Comparison of ENCODE assay signal across 8 cellular contexts in genomic region chr1:84301759-84302380, GRCh38. TPM values are rescaled to one million over a fixed set of nuclear protein-coding genes. Genes with fewer than 3 reads are reported as not detected.
A peak's percentile ranks its signal among the peaks of the same experiment; 100 is the strongest.
DNase-seq lines count a peak whose midpoint lies in the region; ATAC-seq, FAIRE-seq and TF ChIP-seq lines count a peak whose summit lies in the region.

No MANE protein-coding gene starts in this region.

- peak overlapping the region in 9 of 10 donors; percentile 9 to 93 (median 88) for H3K27ac Mint-ChIP-seq in naive thymus-derived CD8-positive, alpha-beta T cell

- DNase-seq in ACHN: peak; percentile 19
- no peak for DNase-seq in IMR-90
- DNase-seq in GM12878 (ENCODE audit: low read depth, low spot score): no peak
- peak in 2 of 10 donors; percentile 7 to 15 for DNase-seq in naive thymus-derived CD8-positive, alpha-beta T cell
- no peak for DNase-seq in HuH-7.5 (ENCODE audit: low spot score)
- DNase-seq in germinal center (ENCODE audit: low spot score): no peak

- H3K27me3 Mint-ChIP-seq in naive thymus-derived CD8-positive, alpha-beta T cell: no peaks in the 10 kb centered on the region

- no peak overlapping the region for H4K91ac ChIP-seq in IMR-90 (ENCODE audit: insufficient read depth, low read depth, low read length)

- BruUV-seq in IMR-90 (replicated peaks; lab: Mats Ljungman, UMichigan) (no TSS peak), GM12878 (replicated peaks; lab: Mats Ljungman, UMichigan) (no TSS peak)

- WGBS in IMR-90 (ENCODE audit: extremely low coverage in 2 of 2, insufficient read length in 1 of 2), 2 experiments: no CpG with 5 or more reads among the region's 6 CpGs
- WGBS in GM12878 (ENCODE audit: insufficient coverage, insufficient replicate concordance, low lambda C conversion rate, missing lambda C conversion rate): 17% methylated on average over 5 of the region's 6 CpGs

- H2AK9ac ChIP-seq in IMR-90 (replicated peaks; ENCODE audit: low read depth, low read length, poor library complexity): no peak overlapping the region

- FAIRE-seq in GM12878 (lab: Jason Lieb, UNC): no peak

- peak overlapping the region; percentile 51 to 92 (median 86) for H3K4me3 Mint-ChIP-seq in naive thymus-derived CD8-positive, alpha-beta T cell

- H2BK15ac ChIP-seq in IMR-90 (ENCODE audit: low read depth, low read length): no peak overlapping the region

- H4K20me1 ChIP-seq in IMR-90 (ENCODE audit: insufficient read depth, low read length): no peaks in the 10 kb centered on the region
- H4K20me1 ChIP-seq in GM12878 (ENCODE audit: control insufficient read depth, insufficient read depth): no peaks in the 10 kb centered on the region

- H3K36me3 Mint-ChIP-seq in naive thymus-derived CD8-positive, alpha-beta T cell: peaks cover 0 to 1% (median 1%) of the 10 kb centered on the region in 3 donors

- no peaks in the 10 kb centered on the region for H3K79me2 ChIP-seq in GM12878 (ENCODE audit: control insufficient read depth, insufficient read depth, low read length)

- SMC1A ChIA-PET in GM12878 (lab: Charles Lee; ENCODE audit: uncharacterized antibody, unreplicated experiment): interaction anchor here (0.7 kb wide), 1 partner anchor 41 kb away, joined by 5 read pairs; no protein-coding TSS in a partner anchor

- peak overlapping the region; percentile 60; the same call in 1 of the 2 replicates for H3K4me2 ChIP-seq in IMR-90 (ENCODE audit: low read depth, low read length)
- H3K4me2 ChIP-seq in GM12878 (ENCODE audit: control insufficient read depth, insufficient read depth): peak overlapping the region; percentile 82

- no peak overlapping the region for H3K18ac ChIP-seq in IMR-90 (ENCODE audit: low read depth, low read length)

- peaks cover 0 to 14% of the 10 kb centered on the region in 2 experiments; a peak in 2 of 4 replicates for H3K79me1 ChIP-seq in IMR-90 (ENCODE audit: low read depth in 1 of 2, low read length in 2 of 2)

- H3K27ac ChIP-seq in IMR-90 (ENCODE audit: insufficient read depth, low read length) (no peak overlapping the region), GM12878 (ENCODE audit: control insufficient read depth, insufficient read depth) (peak overlapping the region; percentile 45; the same call in 1 of the 2 replicates)

- in situ Hi-C loops in ACHN (cut with HindIII; ENCODE audit: low pct_ligation_motif_present, low pct_unique_long_range_greater_than_20kb, low sequenced_read_pairs) (no loop called here), IMR-90 (cut with MboI; ENCODE audit: low sequenced_read_pairs) (no loop called here), GM12878 (cut with MboI) (no loop called here)

- no peak overlapping the region; the same call in 1 of the 2 replicates for H3K56ac ChIP-seq in IMR-90 (ENCODE audit: extremely low read depth, insufficient read depth, low read length)

- H4K5ac ChIP-seq in IMR-90 (ENCODE audit: low read depth, low read length): no peak overlapping the region; the same call in 1 of the 2 replicates

- peak overlapping the region; percentile 85 for H2BK5ac ChIP-seq in IMR-90 (ENCODE audit: low read depth, low read length, poor library complexity, severe bottlenecking)

- H3K4me1 Mint-ChIP-seq in naive thymus-derived CD8-positive, alpha-beta T cell: peaks cover 15 to 49% (median 45%) of the 10 kb centered on the region in 4 donors

- no peak overlapping the region; the same call in 1 of the 2 replicates for H2BK20ac ChIP-seq in IMR-90 (ENCODE audit: low read depth, low read length)

- dilution Hi-C loops in IMR-90 (cut with HindIII; ENCODE audit: low sequenced_read_pairs, unreplicated experiment): no loop called here

- POLR2A ChIA-PET in IMR-90 (lab: Charles Lee; ENCODE audit: unreplicated experiment) (interaction anchor here (0.6 kb wide), 1 partner anchor 380 kb away, joined by 4 read pairs; no protein-coding TSS in a partner anchor), GM12878 (lab: Charles Lee) (interaction anchor here (0.6 kb wide), 1 partner anchor 1354 kb away, joined by 6 read pairs; no protein-coding TSS in a partner anchor)
- POLR2A ChIA-PET in naive thymus-derived CD8-positive, alpha-beta T cell (lab: Charles Lee): interaction anchor here (0.6 to 2.7 kb wide), 8 partner anchors 36 to 975 kb away, joined by 3 to 23 read pairs (median 3); partner anchors contain the start of genes BCL10, PRKACB and RPF1

- no peak for TF ChIP-seq CTCF in IMR-90 (conservative IDR thresholded peaks at IDR 0.05; ENCODE audit: low read depth, low read length)
- TF ChIP-seq CTCF in GM12878 (IDR thresholded peaks at IDR 0.05 in 2 of 3, conservative IDR thresholded peaks at IDR 0.05 in 1 of 3; ENCODE audit: control insufficient read depth in 2 of 3, extremely low read depth in 1 of 3, insufficient read depth in 1 of 3, low read depth in 3 of 3, low read length in 3 of 3): no peak

- peaks cover 4% of the 10 kb centered on the region for H3K9me1 ChIP-seq in IMR-90 (ENCODE audit: insufficient read depth, low read length)

- H3K14ac ChIP-seq in IMR-90 (replicated peaks; ENCODE audit: low read depth, low read length): no peak overlapping the region; the same call in 1 of the 2 replicates

- intact Hi-C loops in IMR-90 (cut with micrococcal nuclease): loop anchor here (2.0 to 10.0 kb wide), 4 partner anchors 75 to 453 kb away; no protein-coding TSS in a partner anchor
- intact Hi-C loops in GM12878 (cut with micrococcal nuclease; ENCODE audit: unreplicated experiment): loop anchor here (5.0 kb wide), 1 partner anchor 130 kb away; no protein-coding TSS in a partner anchor

- no peak overlapping the region; the same call in 1 of the 2 replicates for H3K9ac ChIP-seq in IMR-90 (ENCODE audit: low read depth, low read length)
- peak overlapping the region; percentile 30; the same call in 1 of the 2 replicates for H3K9ac ChIP-seq in GM12878 (ENCODE audit: control insufficient read depth, insufficient read depth, low read length)

- TF ChIP-seq RAD21 in IMR-90 (IDR thresholded peaks at IDR 0.05; ENCODE audit: low read length) (no peak), GM12878 (IDR thresholded peaks at IDR 0.05; ENCODE audit: insufficient read depth, low read depth, low read length) (no peak)

- H3K4me1 ChIP-seq in IMR-90 (ENCODE audit: control insufficient read depth, insufficient read depth, low read length): peaks cover 17% of the 10 kb centered on the region
- peaks cover 10% of the 10 kb centered on the region; the same call in 1 of the 2 replicates for H3K4me1 ChIP-seq in GM12878 (ENCODE audit: control insufficient read depth, insufficient read depth, low read length)

- ATAC-seq in IMR-90 (ENCODE audit: low read depth): no peak
- ATAC-seq in GM12878: no peak
- no peak for ATAC-seq in naive thymus-derived CD8-positive, alpha-beta T cell
- no peak for ATAC-seq in HG03432 (IDR thresholded peaks at IDR 0.05; ENCODE audit: unreplicated experiment)
- ATAC-seq in GM18873 (IDR thresholded peaks at IDR 0.05; ENCODE audit: low FRiP score, unreplicated experiment): no peak

- peak overlapping the region in 1 of 2 experiments; percentile 44; a peak in 2 of 4 replicates for H4K8ac ChIP-seq in IMR-90 (ENCODE audit: low read depth in 2 of 2, low read length in 2 of 2)

- H3K36me3 ChIP-seq in IMR-90 (ENCODE audit: control insufficient read depth, insufficient read depth, low read length): no peaks in the 10 kb centered on the region
- H3K36me3 ChIP-seq in GM12878 (ENCODE audit: control insufficient read depth in 2 of 2, insufficient read depth in 2 of 2, low read length in 1 of 2): no peaks in the 10 kb centered on the region

- H3K4me3 ChIP-seq in IMR-90 (ENCODE audit: insufficient read depth, low read depth, low read length) (no peak overlapping the region), GM12878 (peak overlapping the region; percentile 63)

- no peaks in the 10 kb centered on the region for H3K9me3 ChIP-seq in IMR-90 (ENCODE audit: control insufficient read depth, insufficient read depth, low read length)
- H3K9me3 ChIP-seq in GM12878 (replicated peaks; ENCODE audit: control insufficient read depth, insufficient read depth, low read length): no peaks in the 10 kb centered on the region

- H3K4ac ChIP-seq in IMR-90 (ENCODE audit: low read depth, low read length): no peak overlapping the region; the same call in 1 of the 2 replicates

- RAD21 ChIA-PET in GM12878 (lab: Charles Lee; ENCODE audit: unreplicated experiment): no interaction called here

- peak overlapping the region; percentile 11; the same call in 1 of the 2 replicates for H2BK120ac ChIP-seq in IMR-90 (ENCODE audit: low read depth, low read length)

- CTCF ChIA-PET in IMR-90 (lab: Yijun Ruan, JAX): interaction anchor here (0.6 to 1.0 kb wide), 6 partner anchors 23 to 723 kb away, joined by 3 to 6 read pairs (median 4); partner anchors contain the start of gene PRKACB
- CTCF ChIA-PET in GM12878 (lab: Yijun Ruan, JAX): interaction anchor here (1.2 to 1.5 kb wide), 2 partner anchors 63 to 91 kb away, joined by 3 to 4 read pairs; no protein-coding TSS in a partner anchor

- no peak overlapping the region; the same call in 1 of the 2 replicates for H3K23ac ChIP-seq in IMR-90 (ENCODE audit: low read depth, low read length)

- TF ChIP-seq POLR2A in IMR-90 (IDR thresholded peaks at IDR 0.05; ENCODE audit: low read depth, low read length) (no peak), GM12878 (IDR thresholded peaks at IDR 0.05; ENCODE audit: low read depth, low read length) (no peak)

- TF ChIP-seq EP300 in GM12878 (IDR thresholded peaks at IDR 0.05; ENCODE audit: borderline replicate concordance in 1 of 2, control insufficient read depth in 1 of 2, low read depth in 2 of 2, low read length in 2 of 2): no peak

- H3K9me3 Mint-ChIP-seq in naive thymus-derived CD8-positive, alpha-beta T cell: peaks cover 0 to 4% (median 1%) of the 10 kb centered on the region in 9 donors

- H2AFZ ChIP-seq in IMR-90 (replicated peaks; ENCODE audit: low read length, poor library complexity) (no peak overlapping the region), GM12878 (ENCODE audit: control insufficient read depth, low read depth, low read length) (peak overlapping the region; percentile 82)

- no peak overlapping the region for H2AK5ac ChIP-seq in IMR-90 (ENCODE audit: low read depth, low read length)

- H3K27me3 ChIP-seq in IMR-90 (ENCODE audit: control insufficient read depth, insufficient read depth, low read length): no peaks in the 10 kb centered on the region
- H3K27me3 ChIP-seq in GM12878 (replicated peaks in 1 of 2; ENCODE audit: control insufficient read depth in 2 of 2, insufficient read depth in 2 of 2, low read length in 1 of 2): no peaks in the 10 kb centered on the region

RNA-seq across cellular contexts. Expression of gene SAMD13, which starts 0.4 kb away (rescaled TPM):
- total RNA-seq in IMR-90 (2012; rRNA removed) (0.36 and 0.56 TPM in 2 replicates), GM12878 (2014; rRNA removed) (1.2 and 2.2 TPM in 2 replicates), GM12878 (2014; rRNA removed; fragmentation: Illumina TruSeq; extraction: Trizol) (1.0 and 1.2 TPM in 2 replicates), GM12878 (2021) (0.85 and 0.98 TPM in 2 replicates)
- polyA plus RNA-seq in IMR-90 (2012; rRNA removed) (0.27 and 0.34 TPM in 2 replicates), GM12878 (2011; rRNA removed) (0.06 TPM in 1 of 2 replicates, not detected in the other), GM12878 (2014; fragmentation: Illumina TruSeq; extraction: Trizol) (1.3 and 1.4 TPM in 2 replicates), GM12878 (2014; fragmentation: Nextera tagmentation; extraction: Ambion mirVana) (1 to 10 TPM; 1.1 to 1.9 TPM), GM12878 (2014; rRNA removed) (1.1 and 1.3 TPM in 2 replicates), GM12878 (2016; fragmentation: Nextera tagmentation; extraction: Ambion mirVana) (1 to 10 TPM in 1 of 2 experiments, under 1 TPM in 1; 0.81 to 1.1 TPM)
- polyA plus RNA-seq in IMR-90 (2012; cell fraction: cytosol; rRNA removed): 0.17 TPM in 1 of 2 replicates, not detected in the other
- 0.16 TPM in 1 of 2 replicates, not detected in the other for polyA plus RNA-seq in IMR-90 (2012; cell fraction: nucleus; rRNA removed; ENCODE audit: low replicate concordance)
- not detected in 2 replicates for total RNA-seq in GM12878 (2013; cell fraction: nucleolus; rRNA removed)
- 0.92 TPM for polyA plus RNA-seq in GM12878 (2011; ENCODE audit: low read depth)
- polyA plus RNA-seq in GM12878 (2011; cell fraction: cytosol; rRNA removed): not detected in 2 replicates
- not detected in 2 replicates for polyA plus RNA-seq in GM12878 (2011; cell fraction: nucleus; rRNA removed)
- 0.50 and 0.58 TPM in 2 replicates for polyA plus RNA-seq in GM12878 (2012)
- not detected in 2 replicates for polyA minus RNA-seq in GM12878 (2011; rRNA and poly(A)+ RNA removed)
- polyA minus RNA-seq in GM12878 (2011; cell fraction: cytosol; rRNA and poly(A)+ RNA removed): not detected in 2 replicates
- polyA minus RNA-seq in GM12878 (2011; cell fraction: nucleus; rRNA and poly(A)+ RNA removed): not detected in 2 replicates
- 1 to 10 TPM in 1 of 2 experiments, under 1 TPM in 1; 0.75 to 1.2 TPM for total RNA-seq in naive thymus-derived CD8-positive, alpha-beta T cell
- 1 to 10 TPM in 2 of 3 donors, under 1 TPM in 1; 0.57 to 1.3 (median 1.2) TPM for polyA plus RNA-seq in naive thymus-derived CD8-positive, alpha-beta T cell
